ENCODE assay signal across 8 cellular contexts in the genomic region with DNA sequence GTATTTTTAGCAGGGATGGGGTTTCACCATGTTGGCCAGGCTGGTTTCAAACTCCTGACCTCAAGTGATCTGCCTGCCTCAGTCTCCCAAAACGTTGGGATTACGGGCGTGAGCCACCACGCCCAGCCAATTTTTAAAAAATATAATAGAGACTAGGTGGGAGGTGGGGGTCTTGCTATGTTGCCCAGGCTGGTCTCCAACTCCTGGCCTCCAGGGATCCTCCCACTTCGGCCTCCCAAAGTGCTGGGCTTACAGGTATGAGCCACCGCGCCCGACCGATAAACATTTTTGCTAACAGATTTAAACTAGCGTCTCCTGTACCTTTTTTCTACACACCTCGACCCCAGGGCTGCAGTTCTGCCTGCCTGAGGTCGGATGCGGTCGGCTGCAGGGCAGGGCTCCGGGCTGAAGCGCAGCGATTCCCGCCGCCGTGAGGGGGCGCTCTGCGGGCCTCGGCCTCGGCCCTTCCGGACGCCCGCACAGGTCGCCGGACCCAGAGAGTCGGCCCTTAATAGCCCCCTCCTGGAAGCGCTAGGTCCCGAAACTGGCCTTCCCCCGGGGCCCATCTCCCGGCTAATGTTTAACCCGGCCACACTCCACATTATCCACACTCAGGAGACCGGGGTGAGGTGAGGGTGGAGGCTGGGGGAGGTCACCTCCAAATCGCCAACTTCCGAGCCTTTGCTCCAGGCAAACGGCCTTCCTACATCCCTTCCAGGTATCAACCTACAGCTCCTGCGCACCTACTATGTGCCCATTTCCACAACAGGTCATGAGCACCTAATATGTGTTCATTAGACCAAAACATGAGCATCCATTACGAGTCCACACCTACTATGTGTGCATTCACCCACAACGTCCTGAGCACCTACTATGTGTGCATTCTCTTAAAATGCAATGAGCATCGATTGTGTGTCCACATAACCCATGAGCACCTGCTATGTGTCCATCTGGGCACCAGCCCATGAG. TPM values are rescaled to one million over a fixed set of nuclear protein-coding genes. Genes with fewer than 3 reads are reported as not detected.
A peak's percentile ranks its signal among the peaks of the same experiment; 100 is the strongest.
DNase-seq lines count a peak whose midpoint lies in the region; ATAC-seq, FAIRE-seq and TF ChIP-seq lines count a peak whose summit lies in the region.

No MANE protein-coding gene starts in this region.

- FAIRE-seq in A549 (lab: Jason Lieb, UNC) = no peak

- POLR2A ChIA-PET in A549 (lab: Yijun Ruan, JAX) = interaction anchor here (1.2 to 1.9 kb wide), 3 partner anchors 10 to 40 kb away, joined by 7 to 11 read pairs (median 7); a partner anchor contains a TSS

- peak; percentile 46 to 73 for TF ChIP-seq RAD21 in A549 (conservative IDR thresholded peaks at IDR 0.05 in 1 of 2, IDR thresholded peaks at IDR 0.05 in 1 of 2)
- no peak for TF ChIP-seq RAD21 in neural cell (conservative IDR thresholded peaks at IDR 0.05)

- DNase-seq in A549 (ENCODE audit: low read depth in 1 of 2, low spot score in 1 of 2) (peak; percentile 95 to 97), GM13976 (ENCODE audit: low spot score) (peak; percentile 79), NCI-H69 (lab: John Stamatoyannopoulos, UW) (peak; percentile 21), mesenteric fat pad (ENCODE audit: low spot score) (no peak), NCI-H446 (lab: John Stamatoyannopoulos, UW) (no peak)
- DNase-seq in activated naive CD4-positive, alpha-beta T cell treated with Interleukin-2 at 50 U/mL for 16 hours = no peak

- no peaks in the 10 kb centered on the region for H3F3A ChIP-seq in neural cell (ENCODE audit: insufficient read depth, low read length, poor library complexity, severe bottlenecking)

- H3K27me3 ChIP-seq in duodenal mucosa (ENCODE audit: control insufficient read depth in 1 of 2, insufficient read depth in 2 of 2, low read length in 2 of 2) (peaks cover 17 to 22% of the 10 kb centered on the region in 2 donors), neural cell (ENCODE audit: insufficient read depth, low read depth, low read length) (no peaks in the 10 kb centered on the region)

- in situ Hi-C loops in GM13976 (cut with MboI; ENCODE audit: low sequenced_read_pairs, unreplicated experiment) = no loop called here

- no peaks in the 10 kb centered on the region for H3K36me3 ChIP-seq in duodenal mucosa (ENCODE audit: control insufficient read depth in 1 of 2, insufficient read depth in 2 of 2, low read length in 2 of 2)
- no peaks in the 10 kb centered on the region for H3K36me3 ChIP-seq in neural cell (ENCODE audit: insufficient read depth, low read length)

- peak; percentile 46 to 73 for ATAC-seq in A549

- H3K4me1 ChIP-seq in A549 (peaks cover 49% of the 10 kb centered on the region), duodenal mucosa (ENCODE audit: control insufficient read depth in 1 of 2, insufficient read depth in 2 of 2, low read length in 2 of 2) (peaks cover 4 to 33% of the 10 kb centered on the region in 2 donors)

- H3K27ac ChIP-seq in A549 = peak overlapping the region; percentile 96
- H3K27ac ChIP-seq in duodenal mucosa (ENCODE audit: low read depth, low read length) = peak overlapping the region; percentile 63
- peak overlapping the region; percentile 75 for H3K27ac ChIP-seq in neural cell (ENCODE audit: low read length)

- peaks cover 27% of the 10 kb centered on the region for H3K79me2 ChIP-seq in neural cell (replicated peaks; ENCODE audit: insufficient read depth, low read length)

- H4K20me1 ChIP-seq in neural cell (ENCODE audit: insufficient read depth) = no peaks in the 10 kb centered on the region

- 11% methylated on average over 42 of the region's 43 CpGs for WGBS in A549 (ENCODE audit: missing lambda C conversion rate)

- H3K9me2 ChIP-seq in neural cell (ENCODE audit: insufficient read depth, low read length) = no peaks in the 10 kb centered on the region

- H3K4me2 ChIP-seq in A549 (peak overlapping the region; percentile 93), neural cell (ENCODE audit: low read length) (no peak overlapping the region)

- no peak overlapping the region for H2AFZ ChIP-seq in neural cell (ENCODE audit: low read depth, low read length)

- H3K4me3 ChIP-seq in A549 = no peak overlapping the region
- H3K4me3 ChIP-seq in duodenal mucosa (ENCODE audit: low read depth in 1 of 2, low read length in 2 of 2) = peak overlapping the region in 1 of 2 donors; percentile 55
- H3K4me3 ChIP-seq in neural cell (ENCODE audit: low read length) = peak overlapping the region; percentile 89

- H3K9me3 ChIP-seq in A549 (no peaks in the 10 kb centered on the region), duodenal mucosa (ENCODE audit: control insufficient read depth in 1 of 2, low read length in 2 of 2) (no peaks in the 10 kb centered on the region), neural cell (ENCODE audit: low read length) (no peaks in the 10 kb centered on the region)

- TF ChIP-seq EP300 in A549 (IDR thresholded peaks at IDR 0.05) (no peak), neural cell (conservative IDR thresholded peaks at IDR 0.05; ENCODE audit: poor library complexity, severe bottlenecking) (no peak)

- H3K9ac ChIP-seq in duodenal mucosa (ENCODE audit: low read depth in 1 of 2, low read length in 2 of 2) = no peak overlapping the region
- H3K9ac ChIP-seq in neural cell (ENCODE audit: low read length) = no peak overlapping the region

- CTCF ChIA-PET in A549 (lab: Yijun Ruan, JAX) = interaction anchor here (1.0 to 20.1 kb wide), 8 partner anchors 9 to 53 kb away, joined by 4 to 423 read pairs (median 16); no protein-coding TSS in a partner anchor

- TF ChIP-seq POLR2A in A549 (IDR thresholded peaks at IDR 0.05; ENCODE audit: low read length) = no peak

- TF ChIP-seq CTCF in A549 (IDR thresholded peaks at IDR 0.05) (peak; percentile 91), GM13976 (IDR thresholded peaks at IDR 0.05; ENCODE audit: borderline replicate concordance, control extremely low read depth, extremely low read depth, insufficient read depth, missing control alignments) (peak; percentile 76), neural cell (IDR thresholded peaks at IDR 0.05; ENCODE audit: poor library complexity, severe bottlenecking) (peak; percentile 52)

TF ChIP-seq in A549, 52 proteins besides CTCF, POLR2A, EP300 and RAD21 (continues in another document):
- TF ChIP-seq RCOR1 (IDR thresholded peaks at IDR 0.05; ENCODE audit: low read depth, low read length) (no peak), SMC3 (IDR thresholded peaks at IDR 0.05) (peak; percentile 80), BHLHE40 (IDR thresholded peaks at IDR 0.05; ENCODE audit: low read depth, low read length) (no peak), NR3C1 (IDR thresholded peaks at IDR 0.05) (no peak), PHF8 (IDR thresholded peaks at IDR 0.05; ENCODE audit: borderline replicate concordance, low read depth) (no peak), SREBF2 (IDR thresholded peaks at IDR 0.05) (no peak), FOSL2 (IDR thresholded peaks at IDR 0.05) (no peak), FOSL2 (CRISPR knock-in tag; IDR thresholded peaks at IDR 0.05) (no peak), RARB (CRISPR knock-in tag; IDR thresholded peaks at IDR 0.05) (no peak)

TF ChIP-seq in neural cell, 6 proteins besides CTCF, POLR2A, EP300 and RAD21 (continues in another document):
- TF ChIP-seq POLR2AphosphoS5 (IDR thresholded peaks at IDR 0.05) = no peak

RNA-seq across cellular contexts. Expression of a gene that starts 2.0 kb away (rescaled TPM):
- polyA plus RNA-seq in A549 (2011; rRNA removed) = 5.5 and 6.8 TPM in 2 replicates
- 20.8 and 29.4 TPM in 2 replicates for polyA plus RNA-seq in A549 (2012; cell fraction: cytosol; rRNA removed)
- 37.1 and 54.5 TPM in 2 replicates for polyA plus RNA-seq in A549 (2012; cell fraction: nucleus; rRNA removed)
- polyA plus RNA-seq in A549 (2017; fragmentation: RNase III; extraction: RNeasy Plus Mini Kit Qiagen cat#74134 plus additional on column Dnase treatment) = 15.8 to 19.5 TPM (median 16.3 TPM) in 3 replicates
- polyA minus RNA-seq in A549 (2011; rRNA and poly(A)+ RNA removed) = 3.3 and 6.4 TPM in 2 replicates
- 2.6 and 3.2 TPM in 2 replicates for polyA plus RNA-seq in neural cell
- 5.9 and 7.8 TPM in 2 replicates for polyA minus RNA-seq in neural cell
- total RNA-seq in mesenteric fat pad = 14.2 TPM

RNA-seq across cellular contexts. Expression of a gene that starts 37.3 kb away (rescaled TPM):
- polyA plus RNA-seq in A549 (2011; rRNA removed) (42.5 and 55.1 TPM in 2 replicates), A549 (2017; fragmentation: RNase III; extraction: RNeasy Plus Mini Kit Qiagen cat#74134 plus additional on column Dnase treatment) (58.7 to 64.3 TPM (median 59.1 TPM) in 3 replicates), neural cell (125 and 145 TPM in 2 replicates)
- polyA plus RNA-seq in A549 (2012; cell fraction: cytosol; rRNA removed) = 169 and 194 TPM in 2 replicates
- polyA plus RNA-seq in A549 (2012; cell fraction: nucleus; rRNA removed) = 144 and 160 TPM in 2 replicates
- polyA minus RNA-seq in A549 (2011; rRNA and poly(A)+ RNA removed) = 9.2 and 9.3 TPM in 2 replicates
- polyA minus RNA-seq in neural cell = 21.2 and 29.5 TPM in 2 replicates
- 38.2 TPM for total RNA-seq in mesenteric fat pad

RNA-seq across cellular contexts. Expression of a gene that starts 41.0 kb away (rescaled TPM):
- polyA plus RNA-seq in A549 (2011; rRNA removed) (7.0 and 7.2 TPM in 2 replicates), A549 (2017; fragmentation: RNase III; extraction: RNeasy Plus Mini Kit Qiagen cat#74134 plus additional on column Dnase treatment) (13.6 to 15.7 TPM (median 14.7 TPM) in 3 replicates), neural cell (4.4 and 6.3 TPM in 2 replicates)
- polyA plus RNA-seq in A549 (2012; cell fraction: cytosol; rRNA removed) = 19.1 and 22.2 TPM in 2 replicates
- 25.1 and 33.1 TPM in 2 replicates for polyA plus RNA-seq in A549 (2012; cell fraction: nucleus; rRNA removed)
- 30.3 and 41.0 TPM in 2 replicates for polyA minus RNA-seq in A549 (2011; rRNA and poly(A)+ RNA removed)
- polyA minus RNA-seq in neural cell = 6.8 and 11.2 TPM in 2 replicates
- total RNA-seq in mesenteric fat pad = 8.2 TPM

RNA-seq across cellular contexts. Expression of a gene that starts 57.8 kb away (rescaled TPM):
- polyA plus RNA-seq in A549 (2011; rRNA removed) (2.0 and 2.3 TPM in 2 replicates), A549 (2017; fragmentation: RNase III; extraction: RNeasy Plus Mini Kit Qiagen cat#74134 plus additional on column Dnase treatment) (4.0 to 4.7 TPM (median 4.2 TPM) in 3 replicates), neural cell (0.32 and 0.57 TPM in 2 replicates)
- polyA plus RNA-seq in A549 (2012; cell fraction: cytosol; rRNA removed) = 6.1 and 9.5 TPM in 2 replicates
- 14.0 and 32.6 TPM in 2 replicates for polyA plus RNA-seq in A549 (2012; cell fraction: nucleus; rRNA removed)
- 1.3 and 1.8 TPM in 2 replicates for polyA minus RNA-seq in A549 (2011; rRNA and poly(A)+ RNA removed)
- polyA minus RNA-seq in neural cell = 0.46 and 0.49 TPM in 2 replicates
- 26.6 TPM for total RNA-seq in mesenteric fat pad

Comparison
In these comparisons a context has a peak if more than half of its experiments do, and no peak if none do; other contexts are left out.
1. DNase-seq: peak in A549 (2 of 2), GM13976 (single experiment) and NCI-H69 (single experiment); none in mesenteric fat pad (single experiment), activated naive CD4-positive, alpha-beta T cell treated with Interleukin-2 at 50 U/mL for 16 hours (single experiment) and NCI-H446 (0 of 2).
2. Peak in every context shown above with its lines, with median percentiles within 50 percentile points of each other: H3K27ac ChIP-seq and CTCF ChIP-seq.